18 cellular contexts compared by ENCODE assay signal in the genomic region with DNA sequence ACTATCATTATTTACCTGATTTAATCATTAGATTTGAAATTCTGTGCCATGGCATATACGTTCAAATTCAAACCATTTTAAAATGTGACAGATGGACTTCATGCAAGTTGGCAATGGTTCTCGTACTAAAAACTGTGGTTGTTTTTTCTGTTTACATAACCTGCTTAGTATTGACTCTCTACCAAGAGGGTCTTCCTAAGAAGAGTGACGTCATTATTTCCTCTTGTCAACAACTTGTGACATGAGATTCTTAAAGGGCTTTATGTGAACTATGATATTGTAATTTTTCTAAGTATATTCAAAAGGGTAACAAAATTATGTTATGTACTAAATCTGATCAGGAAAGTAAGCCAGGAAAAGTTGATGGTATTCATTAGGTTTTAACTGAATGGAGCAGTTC.
DNase-seq lines count a peak whose midpoint lies in the region; FAIRE-seq and TF ChIP-seq lines count a peak whose summit lies in the region.
"Had no signal": no experiment of that assay in that cellular context is flagged by ENCODE, and none has a peak within 500 bp of the region (broad histone marks: within the 10 kb centered on the region; RNA-seq: fewer than 3 reads in every experiment).

No MANE protein-coding gene starts in this region.

- in situ Hi-C loops in KBM-7 (cut with MboI; ENCODE audit: low pct_unique_long_range_greater_than_20kb, low sequenced_read_pairs), result no loop called here

- no peak overlapping the region for H3K4me3 ChIP-seq in neutrophil (ENCODE audit: low read depth in 1 of 2, low read length in 1 of 2)
- H3K4me3 ChIP-seq: hepatocyte had no signal

- FAIRE-seq in G401.6 (lab: Jason Lieb, UNC), result peak; percentile 85
- FAIRE-seq: astrocyte, D721Med, H1 had no signal

- no peaks in the 10 kb centered on the region for H3K36me3 ChIP-seq in neutrophil

- H3K4me1 ChIP-seq in neutrophil (ENCODE audit: control insufficient read depth in 1 of 2, insufficient read depth in 1 of 2, low read depth in 1 of 2, low read length in 1 of 2), result peaks cover 9 to 19% of the 10 kb centered on the region in 2 experiments
- H3K4me1 ChIP-seq: parathyroid adenoma had no signal

- no peak for TF ChIP-seq CTCF in neutrophil (IDR thresholded peaks at IDR 0.05)

- peak overlapping the region; percentile 66 for H3K27ac ChIP-seq in neutrophil
- H3K27ac ChIP-seq: hepatocyte, parathyroid adenoma, VCaP had no signal

- no peaks in the 10 kb centered on the region for H3K9me3 ChIP-seq in neutrophil

- peak; percentile 17 for DNase-seq in KBM-7
- peak; percentile 5 to 36 for DNase-seq in SHP77 (lab: John Stamatoyannopoulos, UW)
- no peak for DNase-seq in GM19238 (ENCODE audit: insufficient read length, low spot score)
- DNase-seq in activated naive CD4-positive, alpha-beta T cell treated with anti-CD3 and anti-CD28 coated beads, Interleukin-2, amount 50 U/mL, for 16 hours, result no peak
- DNase-seq in activated T-cell treated with anti-CD3 and anti-CD28 coated beads, Interleukin-2, amount 50 U/mL, for 1 hour, result no peak
- DNase-seq: activated CD4-positive, alpha-beta T cell treated with anti-CD3 and anti-CD28 coated beads, Interleukin-2, amount 50 U/mL, for 48 hours; activated T-cell treated with anti-CD3 and anti-CD28 coated beads, Interleukin-2, amount 50 U/mL, for 24 hours; naive thymus-derived CD8-positive, alpha-beta T cell; NCI-H1105; stimulated activated CD4-positive, alpha-beta T cell treated with anti-CD3 and anti-CD28 coated beads, Interleukin-4, amount 100 ng/mL, for 24 hours had no signal

- H3K27me3 ChIP-seq in neutrophil, result no peaks in the 10 kb centered on the region
- H3K27me3 ChIP-seq: hepatocyte had no signal

Comparison
In these comparisons a context has a peak if more than half of its experiments do, and no peak if none do; other contexts are left out.
1. DNase-seq: peak in KBM-7 (single experiment) and SHP77 (2 of 2); none in GM19238 (single experiment), activated naive CD4-positive, alpha-beta T cell treated with anti-CD3 and anti-CD28 coated beads, Interleukin-2, amount 50 U/mL, for 16 hours (single experiment) and activated T-cell treated with anti-CD3 and anti-CD28 coated beads, Interleukin-2, amount 50 U/mL, for 1 hour (single experiment).